13 cellular contexts compared by ENCODE assay signal in the genomic region with DNA sequence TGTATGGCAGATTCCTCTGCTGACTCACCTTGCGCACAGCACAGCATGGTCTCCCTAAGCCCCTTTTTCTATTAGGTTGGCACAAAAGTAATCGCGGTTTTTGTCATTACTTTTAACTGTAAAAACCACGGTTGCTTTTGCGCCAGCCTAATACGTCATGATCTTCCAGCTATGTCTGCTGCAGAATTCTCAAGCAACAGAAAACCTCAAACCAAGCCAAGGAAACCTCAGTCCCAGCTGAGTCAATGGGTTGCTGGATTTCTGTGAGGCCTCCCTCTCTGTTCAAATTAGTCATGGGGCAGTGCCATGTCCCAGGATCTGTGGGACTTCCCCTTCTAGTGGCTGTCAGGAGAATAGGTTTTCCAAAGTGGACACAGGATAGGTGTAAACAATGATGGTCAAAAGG. TPM values are rescaled to one million over a fixed set of nuclear protein-coding genes. Genes with fewer than 3 reads are reported as not detected.
DNase-seq lines count a peak whose midpoint lies in the region; ATAC-seq, FAIRE-seq and TF ChIP-seq lines count a peak whose summit lies in the region.
"Had no signal": no experiment of that assay in that cellular context is flagged by ENCODE, and none has a peak within 500 bp of the region (broad histone marks: within the 10 kb centered on the region; RNA-seq: fewer than 3 reads in every experiment).

No MANE protein-coding gene starts in this region.

- TF ChIP-seq POLR2A in HepG2 (IDR thresholded peaks at IDR 0.05; ENCODE audit: insufficient read depth in 1 of 2, low read depth in 2 of 2, low read length in 2 of 2) (no peak), gastroesophageal sphincter (IDR thresholded peaks at IDR 0.05) (no peak)

- peaks cover 4% of the 10 kb centered on the region for H3K27me3 ChIP-seq in DND-41 (ENCODE audit: insufficient read depth, low read length, poor library complexity)
- no peaks in the 10 kb centered on the region for H3K27me3 ChIP-seq in HepG2 (ENCODE audit: control insufficient read depth in 1 of 2, insufficient read depth in 2 of 2, low read length in 2 of 2)
- no peaks in the 10 kb centered on the region for H3K27me3 ChIP-seq in gastroesophageal sphincter
- no peaks in the 10 kb centered on the region for H3K27me3 ChIP-seq in MM.1S (replicated peaks; ENCODE audit: insufficient read depth, low read length)
- H3K27me3 ChIP-seq: body of pancreas had no signal

- H3F3A ChIP-seq in MM.1S (ENCODE audit: insufficient read depth, low read length) = no peaks in the 10 kb centered on the region

- FAIRE-seq in HepG2 (lab: Jason Lieb, UNC) = no peak

- BruUV-seq in HepG2 (replicated peaks; lab: Mats Ljungman, UMichigan) = no TSS peak

- no peaks in the 10 kb centered on the region for H3K79me2 ChIP-seq in DND-41 (ENCODE audit: insufficient read depth, low read length)
- no peaks in the 10 kb centered on the region for H3K79me2 ChIP-seq in HepG2 (ENCODE audit: insufficient read depth, low read length)
- H3K79me2 ChIP-seq in MM.1S (ENCODE audit: low read length) = no peaks in the 10 kb centered on the region

- DNase-seq in DND-41 (peak; percentile 10), HK-2 (ENCODE audit: unreplicated experiment) (peak; percentile 55), HepG2 (ENCODE audit: low spot score) (peak; percentile 42), LoVo (ENCODE audit: low spot score) (no peak), MM.1S (no peak)
- DNase-seq: activated CD8-positive, alpha-beta memory T cell treated with anti-CD3 and anti-CD28 coated beads, Interleukin-2, amount 50 U/mL, for 48 hours; body of pancreas; KG1; NCI-H2171 treated with DMSO at 0.1 percent for 48 hours; stimulated activated CD4-positive, alpha-beta T cell treated with anti-CD3 and anti-CD28 coated beads, Interleukin-4, amount 100 ng/mL, for 24 hours had no signal

- ATAC-seq in DND-41 (ENCODE audit: insufficient read depth, low read depth) = peak; percentile 47; the same call in 2 of the 3 replicates
- ATAC-seq in activated T-helper 17 cell treated with anti-CD3 and anti-CD28 coated beads, Interleukin-2, amount 50 U/mL, for 72 hours (replicated peaks) = peak; percentile 79
- peak; percentile 95 for ATAC-seq in HepG2
- ATAC-seq in activated CD4-positive, CD25-positive, alpha-beta regulatory T cell treated with anti-CD3 and anti-CD28 coated beads, Interleukin-2, amount 50 U/mL, for 24 hours = no peak
- no peak for ATAC-seq in gastroesophageal sphincter
- ATAC-seq: body of pancreas had no signal

- H3K4me3 ChIP-seq in DND-41 (ENCODE audit: low read depth in 1 of 2, low read length in 2 of 2) = no peak overlapping the region
- H3K4me3 ChIP-seq in HepG2 (replicated peaks in 1 of 3; ENCODE audit: insufficient read depth in 1 of 3, low read depth in 2 of 3, low read length in 3 of 3) = no peak overlapping the region
- no peak overlapping the region for H3K4me3 ChIP-seq in gastroesophageal sphincter
- no peak overlapping the region for H3K4me3 ChIP-seq in MM.1S (ENCODE audit: low read length)
- H3K4me3 ChIP-seq: body of pancreas had no signal

- H3K9me3 ChIP-seq in DND-41 (ENCODE audit: insufficient read depth, low read length, severe bottlenecking) (no peaks in the 10 kb centered on the region), HepG2 (ENCODE audit: low read length) (no peaks in the 10 kb centered on the region), gastroesophageal sphincter (no peaks in the 10 kb centered on the region), MM.1S (replicated peaks; ENCODE audit: insufficient read depth, low read length) (no peaks in the 10 kb centered on the region)
- H3K9me3 ChIP-seq: body of pancreas had no signal

- POLR2A ChIA-PET in HepG2 (lab: Yijun Ruan, JAX) = no interaction called here

- H3K27ac ChIP-seq in DND-41 (ENCODE audit: low read length) (no peak overlapping the region), HepG2 (ENCODE audit: extremely low read length, insufficient read depth, low read length) (no peak overlapping the region), gastroesophageal sphincter (no peak overlapping the region), MM.1S (ENCODE audit: low read length) (no peak overlapping the region)
- H3K27ac ChIP-seq: body of pancreas had no signal

- H3K27ac Mint-ChIP-seq in activated T-helper 17 cell treated with anti-CD3 and anti-CD28 coated beads, Interleukin-2, amount 50 U/mL, for 72 hours = no peak overlapping the region

- H3K36me3 ChIP-seq in DND-41 (ENCODE audit: insufficient read depth, low read length) = no peaks in the 10 kb centered on the region
- no peaks in the 10 kb centered on the region for H3K36me3 ChIP-seq in HepG2 (replicated peaks in 1 of 2; ENCODE audit: control insufficient read depth in 1 of 2, insufficient read depth in 2 of 2, low read length in 2 of 2)
- no peaks in the 10 kb centered on the region for H3K36me3 ChIP-seq in gastroesophageal sphincter
- H3K36me3 ChIP-seq in MM.1S (replicated peaks; ENCODE audit: insufficient read depth, low read length) = no peaks in the 10 kb centered on the region

- intact Hi-C loops in HepG2 (cut with micrococcal nuclease; ENCODE audit: unreplicated experiment) = no loop called here

- no peaks in the 10 kb centered on the region for H3K9me2 ChIP-seq in MM.1S (replicated peaks; ENCODE audit: insufficient read depth, low read length)

- H3K36me3 Mint-ChIP-seq in activated T-helper 17 cell treated with anti-CD3 and anti-CD28 coated beads, Interleukin-2, amount 50 U/mL, for 72 hours (ENCODE audit: low read depth) = no peaks in the 10 kb centered on the region

- H3K27me3 Mint-ChIP-seq in activated T-helper 17 cell treated with anti-CD3 and anti-CD28 coated beads, Interleukin-2, amount 50 U/mL, for 72 hours = peaks cover 4% of the 10 kb centered on the region

- H4K20me1 ChIP-seq in DND-41 (ENCODE audit: insufficient read depth, low read length) = no peaks in the 10 kb centered on the region
- no peaks in the 10 kb centered on the region for H4K20me1 ChIP-seq in HepG2 (ENCODE audit: insufficient read depth, low read length)
- no peaks in the 10 kb centered on the region for H4K20me1 ChIP-seq in MM.1S (ENCODE audit: insufficient read depth, low read length)

- H2AFZ ChIP-seq in DND-41 (ENCODE audit: low read depth, low read length) (no peak overlapping the region), HepG2 (ENCODE audit: low read length) (no peak overlapping the region), MM.1S (ENCODE audit: low read length) (no peak overlapping the region)

- H3K4me2 ChIP-seq in DND-41 (ENCODE audit: insufficient read depth, low read length) (no peak overlapping the region), HepG2 (ENCODE audit: low read depth, low read length) (no peak overlapping the region), MM.1S (ENCODE audit: low read depth, low read length) (no peak overlapping the region)

- H3K9ac ChIP-seq in DND-41 (ENCODE audit: low read depth, low read length) (no peak overlapping the region), HepG2 (ENCODE audit: insufficient read depth, low read depth, low read length) (no peak overlapping the region), MM.1S (ENCODE audit: low read length) (no peak overlapping the region)

- peak overlapping the region; percentile 27 for H3K4me3 Mint-ChIP-seq in activated T-helper 17 cell treated with anti-CD3 and anti-CD28 coated beads, Interleukin-2, amount 50 U/mL, for 72 hours

- H3K9me3 Mint-ChIP-seq in activated T-helper 17 cell treated with anti-CD3 and anti-CD28 coated beads, Interleukin-2, amount 50 U/mL, for 72 hours = no peaks in the 10 kb centered on the region

- CTCF ChIA-PET in HepG2 (lab: Yijun Ruan, JAX; ENCODE audit: low intra/inter-chr PET ratio, low total read pairs) = interaction anchor here (1.4 to 2.1 kb wide), 2 partner anchors 15 to 97 kb away, joined by 5 read pairs; a partner anchor contains a TSS

- peak; percentile 33; the same call in 1 of the 2 replicates for TF ChIP-seq RAD21 in HepG2 (CRISPR knock-in tag; IDR thresholded peaks at IDR 0.05)

- in situ Hi-C loops in HepG2 (cut with HindIII; ENCODE audit: extremely low pct_ligation_motif_present, low pct_unique_long_range_greater_than_20kb) = loop anchor here (5.0 kb wide), 1 partner anchor 95 kb away; no protein-coding TSS in a partner anchor

- TF ChIP-seq CTCF in DND-41 (IDR thresholded peaks at IDR 0.05; ENCODE audit: borderline replicate concordance, extremely low read depth, low read length, poor library complexity, severe bottlenecking) (no peak), HepG2 (CRISPR knock-in tag; IDR thresholded peaks at IDR 0.05) (peak; percentile 51), gastroesophageal sphincter (IDR thresholded peaks at IDR 0.05) (no peak), MM.1S (IDR thresholded peaks at IDR 0.05; ENCODE audit: low read length) (no peak)

- WGBS in HepG2 (ENCODE audit: low lambda C conversion rate) = 96% methylated on average over 6 of the region's 6 CpGs
- WGBS in gastroesophageal sphincter (ENCODE audit: low coverage in 1 of 2), 2 donors = 91 to 95% methylated on average over 6 of the region's 6 CpGs

- TF ChIP-seq EP300 in HepG2 (IDR thresholded peaks at IDR 0.05; ENCODE audit: low read depth in 2 of 2, low read length in 2 of 2) = no peak
- TF ChIP-seq EP300 in HepG2 (CRISPR knock-in tag; IDR thresholded peaks at IDR 0.05; ENCODE audit: borderline replicate concordance) = no peak
- TF ChIP-seq EP300 in gastroesophageal sphincter (IDR thresholded peaks at IDR 0.05) = no peak

- no peaks in the 10 kb centered on the region for H3K4me1 ChIP-seq in DND-41 (ENCODE audit: insufficient read depth, low read length)
- H3K4me1 ChIP-seq in HepG2 (ENCODE audit: insufficient read depth, low read length) = peaks cover 17% of the 10 kb centered on the region
- peaks cover 0 to 14% (median 0%) of the 10 kb centered on the region in 3 donors for H3K4me1 ChIP-seq in gastroesophageal sphincter
- no peaks in the 10 kb centered on the region for H3K4me1 ChIP-seq in MM.1S (ENCODE audit: low read length)

- peaks cover 14% of the 10 kb centered on the region for H3K4me1 Mint-ChIP-seq in activated T-helper 17 cell treated with anti-CD3 and anti-CD28 coated beads, Interleukin-2, amount 50 U/mL, for 72 hours

RNA-seq across cellular contexts. Expression of a gene that starts 15.7 kb away (rescaled TPM):
- under 1 TPM; 0.73 to 0.74 TPM for total RNA-seq in activated T-helper 17 cell treated with anti-CD3 and anti-CD28 coated beads, Interleukin-2, amount 50 U/mL, for 72 hours
- 45.8 and 56.5 TPM in 2 replicates for total RNA-seq in HepG2 (2016; rRNA removed; fragmentation: Illumina TruSeq; extraction: Trizol)
- total RNA-seq in HepG2 (2016; cell fraction: cytosol; rRNA removed; fragmentation: Illumina TruSeq; extraction: Trizol; ENCODE audit: low read depth) = 10.1 and 11.5 TPM in 2 replicates
- 42.4 and 56.4 TPM in 2 replicates for total RNA-seq in HepG2 (2016; cell fraction: insoluble cytoplasmic fraction; rRNA removed; fragmentation: Illumina TruSeq; extraction: Trizol)
- total RNA-seq in HepG2 (2016; cell fraction: membrane; rRNA removed; fragmentation: Illumina TruSeq; extraction: Trizol) = 25.5 and 30.0 TPM in 2 replicates
- 64.8 and 75.0 TPM in 2 replicates for total RNA-seq in HepG2 (2016; cell fraction: nucleus; rRNA removed; fragmentation: Illumina TruSeq; extraction: Trizol)
- polyA plus RNA-seq in HepG2 (2011; rRNA removed) = 108 and 160 TPM in 2 replicates
- polyA plus RNA-seq in HepG2 (2011; cell fraction: cytosol; rRNA removed) = 44.8 and 69.4 TPM in 2 replicates
- polyA plus RNA-seq in HepG2 (2011; cell fraction: nucleus; rRNA removed) = 68.4 and 74.0 TPM in 2 replicates
- polyA plus RNA-seq in HepG2 (2012) = 78.0 and 114 TPM in 2 replicates
- 4.9 and 5.0 TPM in 2 replicates for polyA plus RNA-seq in HepG2 (2016; cell fraction: cytosol; fragmentation: Illumina TruSeq; extraction: Trizol; ENCODE audit: low read depth)
- polyA plus RNA-seq in HepG2 (2016; cell fraction: insoluble cytoplasmic fraction; fragmentation: Illumina TruSeq; extraction: Trizol; ENCODE audit: low read depth) = 31.1 and 31.2 TPM in 2 replicates
- polyA plus RNA-seq in HepG2 (2016; cell fraction: membrane; fragmentation: Illumina TruSeq; extraction: Trizol; ENCODE audit: low read depth) = 16.0 and 17.5 TPM in 2 replicates
- 60.5 and 63.3 TPM in 2 replicates for polyA plus RNA-seq in HepG2 (2016; cell fraction: nucleus; fragmentation: Illumina TruSeq; extraction: Trizol; ENCODE audit: insufficient read depth, low read depth)
- polyA minus RNA-seq in HepG2 (2011; rRNA and poly(A)+ RNA removed; ENCODE audit: low replicate concordance) = 0.54 and 87.5 TPM in 2 replicates
- polyA minus RNA-seq in HepG2 (2011; cell fraction: cytosol; rRNA and poly(A)+ RNA removed) = 133 and 175 TPM in 2 replicates
- 269 and 305 TPM in 2 replicates for polyA minus RNA-seq in HepG2 (2011; cell fraction: nucleus; rRNA and poly(A)+ RNA removed)
- total RNA-seq in gastroesophageal sphincter = 10 to 100 TPM; 10.0 to 54.7 (median 12.6) TPM

Comparison
In these comparisons a context has a peak if more than half of its experiments do, and no peak if none do; other contexts are left out.
1. ATAC-seq: peak in DND-41 (single experiment), activated T-helper 17 cell treated with anti-CD3 and anti-CD28 coated beads, Interleukin-2, amount 50 U/mL, for 72 hours (single experiment) and HepG2 (single experiment); none in activated CD4-positive, CD25-positive, alpha-beta regulatory T cell treated with anti-CD3 and anti-CD28 coated beads, Interleukin-2, amount 50 U/mL, for 24 hours (0 of 2) and gastroesophageal sphincter (single experiment).
2. DNase-seq: peak in DND-41 (single experiment), HK-2 (single experiment) and HepG2 (single experiment); none in LoVo (single experiment) and MM.1S (single experiment).
3. RNA of a gene that starts 15.7 kb away (total RNA-seq): 10.1 to 75.0 TPM in HepG2 and 10.0 to 54.7 TPM in gastroesophageal sphincter; 0.73 to 0.74 TPM in activated T-helper 17 cell treated with anti-CD3 and anti-CD28 coated beads, Interleukin-2, amount 50 U/mL, for 72 hours; every median in the first group is over 4 times any median in the second.